In genomic region chr11:22467248-22467647, GRCh38 we compare ENCODE assay signal across 22 cellular contexts.
"Had no signal": no experiment of that assay in that cellular context is flagged by ENCODE, and none has a peak within 500 bp of the region (broad histone marks: within the 10 kb centered on the region; RNA-seq: fewer than 3 reads in every experiment).

No MANE protein-coding gene starts in this region.

- DNase-seq: activated CD4-positive, alpha-beta memory T cell treated with anti-CD3 and anti-CD28 coated beads, Interleukin-2, amount 10 ng/mL, durations not matched to agents 7 days and 5 days; activated CD4-positive, alpha-beta T cell treated with anti-CD3 and anti-CD28 coated beads, Interleukin-2, amount 10 ng/mL, durations not matched to agents 24 days and 14 days; activated effector memory CD4-positive, alpha-beta T cell treated with anti-CD3 and anti-CD28 coated beads, Interleukin-2, amount 50 U/mL, for 16 hours; activated naive CD4-positive, alpha-beta T cell treated with anti-CD3 and anti-CD28 coated beads, Interleukin-2, amount 10 ng/mL, durations not matched to agents 7 days and 5 days; activated T-cell treated with anti-CD3 and anti-CD28 coated beads for 4 hours; anterior cingulate cortex; central memory CD4-positive, alpha-beta T cell; effector memory CD4-positive, alpha-beta T cell; lower lobe of right lung; naive thymus-derived CD4-positive, alpha-beta T cell; occipital lobe; posterior cingulate gyrus; sigmoid colon; spleen; stimulated activated CD4-positive, alpha-beta T cell treated with anti-CD3 and anti-CD28 coated beads, Interleukin-4, amount 100 ng/mL, for 1 hour; stimulated activated naive CD4-positive, alpha-beta T cell; testis had no signal

- H3K4me3 ChIP-seq: lower lobe of right lung, sigmoid colon, spleen, testis, vagina had no signal

- FAIRE-seq: colon had no signal

- H3K4me1 ChIP-seq: lower lobe of right lung, sigmoid colon, spleen, testis, vagina had no signal

- H3K36me3 ChIP-seq: lower lobe of right lung, sigmoid colon, spleen, vagina had no signal

- H3K27me3 ChIP-seq: sigmoid colon, spleen, testis, vagina had no signal

- H3K9me3 ChIP-seq: lower lobe of right lung, sigmoid colon, spleen, testis, vagina had no signal

- ATAC-seq: activated CD4-positive, CD25-positive, alpha-beta regulatory T cell treated with anti-CD3 and anti-CD28 coated beads, Interleukin-2, amount 50 U/mL, for 24 hours; left lobe of liver; lower lobe of right lung; naive thymus-derived CD4-positive, alpha-beta T cell had no signal

- H3K27ac ChIP-seq: lower lobe of right lung, sigmoid colon, spleen, testis, vagina, VCaP had no signal
